Comparison of ENCODE assay signal across 1 cellular context in genomic region chr11:86069408-86070086, GRCh38.
TF ChIP-seq lines count a peak whose summit lies in the region.

No MANE protein-coding gene starts in this region.

TF ChIP-seq in GM12878, 131 proteins besides CTCF, POLR2A, EP300 and RAD21 (continued from another document and continues in another):
- TF ChIP-seq RAD51 (IDR thresholded peaks at IDR 0.05) (no peak), RCOR1 (conservative IDR thresholded peaks at IDR 0.05; ENCODE audit: low read depth, low read length) (no peak), ZNF207 (IDR thresholded peaks at IDR 0.05; ENCODE audit: borderline replicate concordance) (peak; percentile 23; the same call in 1 of the 2 replicates), SKIL (IDR thresholded peaks at IDR 0.05; ENCODE audit: low read depth, poor library complexity, severe bottlenecking) (peak; percentile 60), CBX3 (IDR thresholded peaks at IDR 0.05; ENCODE audit: borderline replicate concordance, low read depth) (no peak), TARDBP (IDR thresholded peaks at IDR 0.05; ENCODE audit: borderline replicate concordance) (no peak), SPI1 (IDR thresholded peaks at IDR 0.05; ENCODE audit: borderline replicate concordance, insufficient read depth, low read depth, low read length) (peak; percentile 93), HCFC1 (IDR thresholded peaks at IDR 0.05; ENCODE audit: low read length) (no peak; the same call in 1 of the 2 replicates), NR2F1 (conservative IDR thresholded peaks at IDR 0.05) (peak; percentile 51), ZZZ3 (IDR thresholded peaks at IDR 0.05; ENCODE audit: control insufficient read depth, insufficient read length, low read depth) (no peak), NRF1 (conservative IDR thresholded peaks at IDR 0.05; ENCODE audit: low read depth, low read length) (no peak), BRCA1 (IDR thresholded peaks at IDR 0.05; ENCODE audit: low read depth, low read length) (no peak), IRF5 (IDR thresholded peaks at IDR 0.05; ENCODE audit: borderline replicate concordance) (no peak), CHD4 (IDR thresholded peaks at IDR 0.05) (no peak), ZNF384 (IDR thresholded peaks at IDR 0.05; ENCODE audit: borderline replicate concordance, low read depth, low read length) (no peak), TBL1XR1 (IDR thresholded peaks at IDR 0.05; ENCODE audit: low read depth, low read length) (0 out of 2 replicates have a peak, but pooled peaks have one; percentile 1), KAT2A (conservative IDR thresholded peaks at IDR 0.05; ENCODE audit: control insufficient read depth, low read depth, low read length) (no peak), CBX5 (IDR thresholded peaks at IDR 0.05; ENCODE audit: low read depth) (0 out of 2 replicates have a peak, but pooled peaks have one; percentile 59), RELB (IDR thresholded peaks at IDR 0.05; ENCODE audit: low read depth) (peak; percentile 82), GABPA (IDR thresholded peaks at IDR 0.05; ENCODE audit: low read depth) (peak; percentile 43; the same call in 1 of the 2 replicates), ZBTB40 (IDR thresholded peaks at IDR 0.05; ENCODE audit: borderline replicate concordance) (peak; percentile 55; the same call in 1 of the 2 replicates), GATAD2B (conservative IDR thresholded peaks at IDR 0.05; ENCODE audit: low read depth) (0 out of 2 replicates have a peak, but pooled peaks have one; percentile 41), MEF2A (IDR thresholded peaks at IDR 0.05; ENCODE audit: insufficient read depth, low read depth, low read length) (no peak), MTA2 (IDR thresholded peaks at IDR 0.05; ENCODE audit: low read depth) (peak; percentile 46), TAF1 (IDR thresholded peaks at IDR 0.05; ENCODE audit: borderline replicate concordance, low read depth, low read length) (peak; percentile 52; the same call in 1 of the 2 replicates), IKZF1 (conservative IDR thresholded peaks at IDR 0.05) (peak; percentile 89), MLLT1 (IDR thresholded peaks at IDR 0.05) (peak; percentile 62)
- TF ChIP-seq, protein P1, sequence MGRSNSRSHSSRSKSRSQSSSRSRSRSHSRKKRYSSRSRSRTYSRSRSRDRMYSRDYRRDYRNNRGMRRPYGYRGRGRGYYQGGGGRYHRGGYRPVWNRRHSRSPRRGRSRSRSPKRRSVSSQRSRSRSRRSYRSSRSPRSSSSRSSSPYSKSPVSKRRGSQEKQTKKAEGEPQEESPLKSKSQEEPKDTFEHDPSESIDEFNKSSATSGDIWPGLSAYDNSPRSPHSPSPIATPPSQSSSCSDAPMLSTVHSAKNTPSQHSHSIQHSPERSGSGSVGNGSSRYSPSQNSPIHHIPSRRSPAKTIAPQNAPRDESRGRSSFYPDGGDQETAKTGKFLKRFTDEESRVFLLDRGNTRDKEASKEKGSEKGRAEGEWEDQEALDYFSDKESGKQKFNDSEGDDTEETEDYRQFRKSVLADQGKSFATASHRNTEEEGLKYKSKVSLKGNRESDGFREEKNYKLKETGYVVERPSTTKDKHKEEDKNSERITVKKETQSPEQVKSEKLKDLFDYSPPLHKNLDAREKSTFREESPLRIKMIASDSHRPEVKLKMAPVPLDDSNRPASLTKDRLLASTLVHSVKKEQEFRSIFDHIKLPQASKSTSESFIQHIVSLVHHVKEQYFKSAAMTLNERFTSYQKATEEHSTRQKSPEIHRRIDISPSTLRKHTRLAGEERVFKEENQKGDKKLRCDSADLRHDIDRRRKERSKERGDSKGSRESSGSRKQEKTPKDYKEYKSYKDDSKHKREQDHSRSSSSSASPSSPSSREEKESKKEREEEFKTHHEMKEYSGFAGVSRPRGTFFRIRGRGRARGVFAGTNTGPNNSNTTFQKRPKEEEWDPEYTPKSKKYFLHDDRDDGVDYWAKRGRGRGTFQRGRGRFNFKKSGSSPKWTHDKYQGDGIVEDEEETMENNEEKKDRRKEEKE (IDR thresholded peaks at IDR 0.05) = no peak
- TF ChIP-seq, protein P2, sequence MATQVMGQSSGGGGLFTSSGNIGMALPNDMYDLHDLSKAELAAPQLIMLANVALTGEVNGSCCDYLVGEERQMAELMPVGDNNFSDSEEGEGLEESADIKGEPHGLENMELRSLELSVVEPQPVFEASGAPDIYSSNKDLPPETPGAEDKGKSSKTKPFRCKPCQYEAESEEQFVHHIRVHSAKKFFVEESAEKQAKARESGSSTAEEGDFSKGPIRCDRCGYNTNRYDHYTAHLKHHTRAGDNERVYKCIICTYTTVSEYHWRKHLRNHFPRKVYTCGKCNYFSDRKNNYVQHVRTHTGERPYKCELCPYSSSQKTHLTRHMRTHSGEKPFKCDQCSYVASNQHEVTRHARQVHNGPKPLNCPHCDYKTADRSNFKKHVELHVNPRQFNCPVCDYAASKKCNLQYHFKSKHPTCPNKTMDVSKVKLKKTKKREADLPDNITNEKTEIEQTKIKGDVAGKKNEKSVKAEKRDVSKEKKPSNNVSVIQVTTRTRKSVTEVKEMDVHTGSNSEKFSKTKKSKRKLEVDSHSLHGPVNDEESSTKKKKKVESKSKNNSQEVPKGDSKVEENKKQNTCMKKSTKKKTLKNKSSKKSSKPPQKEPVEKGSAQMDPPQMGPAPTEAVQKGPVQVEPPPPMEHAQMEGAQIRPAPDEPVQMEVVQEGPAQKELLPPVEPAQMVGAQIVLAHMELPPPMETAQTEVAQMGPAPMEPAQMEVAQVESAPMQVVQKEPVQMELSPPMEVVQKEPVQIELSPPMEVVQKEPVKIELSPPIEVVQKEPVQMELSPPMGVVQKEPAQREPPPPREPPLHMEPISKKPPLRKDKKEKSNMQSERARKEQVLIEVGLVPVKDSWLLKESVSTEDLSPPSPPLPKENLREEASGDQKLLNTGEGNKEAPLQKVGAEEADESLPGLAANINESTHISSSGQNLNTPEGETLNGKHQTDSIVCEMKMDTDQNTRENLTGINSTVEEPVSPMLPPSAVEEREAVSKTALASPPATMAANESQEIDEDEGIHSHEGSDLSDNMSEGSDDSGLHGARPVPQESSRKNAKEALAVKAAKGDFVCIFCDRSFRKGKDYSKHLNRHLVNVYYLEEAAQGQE (IDR thresholded peaks at IDR 0.05; ENCODE audit: low read depth, low read length) = no peak
- TF ChIP-seq, protein P3, sequence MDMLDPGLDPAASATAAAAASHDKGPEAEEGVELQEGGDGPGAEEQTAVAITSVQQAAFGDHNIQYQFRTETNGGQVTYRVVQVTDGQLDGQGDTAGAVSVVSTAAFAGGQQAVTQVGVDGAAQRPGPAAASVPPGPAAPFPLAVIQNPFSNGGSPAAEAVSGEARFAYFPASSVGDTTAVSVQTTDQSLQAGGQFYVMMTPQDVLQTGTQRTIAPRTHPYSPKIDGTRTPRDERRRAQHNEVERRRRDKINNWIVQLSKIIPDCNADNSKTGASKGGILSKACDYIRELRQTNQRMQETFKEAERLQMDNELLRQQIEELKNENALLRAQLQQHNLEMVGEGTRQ (IDR thresholded peaks at IDR 0.05; ENCODE audit: borderline replicate concordance, low read depth, low read length) = no peak; the same call in 1 of the 2 replicates
- TF ChIP-seq, protein P4, sequence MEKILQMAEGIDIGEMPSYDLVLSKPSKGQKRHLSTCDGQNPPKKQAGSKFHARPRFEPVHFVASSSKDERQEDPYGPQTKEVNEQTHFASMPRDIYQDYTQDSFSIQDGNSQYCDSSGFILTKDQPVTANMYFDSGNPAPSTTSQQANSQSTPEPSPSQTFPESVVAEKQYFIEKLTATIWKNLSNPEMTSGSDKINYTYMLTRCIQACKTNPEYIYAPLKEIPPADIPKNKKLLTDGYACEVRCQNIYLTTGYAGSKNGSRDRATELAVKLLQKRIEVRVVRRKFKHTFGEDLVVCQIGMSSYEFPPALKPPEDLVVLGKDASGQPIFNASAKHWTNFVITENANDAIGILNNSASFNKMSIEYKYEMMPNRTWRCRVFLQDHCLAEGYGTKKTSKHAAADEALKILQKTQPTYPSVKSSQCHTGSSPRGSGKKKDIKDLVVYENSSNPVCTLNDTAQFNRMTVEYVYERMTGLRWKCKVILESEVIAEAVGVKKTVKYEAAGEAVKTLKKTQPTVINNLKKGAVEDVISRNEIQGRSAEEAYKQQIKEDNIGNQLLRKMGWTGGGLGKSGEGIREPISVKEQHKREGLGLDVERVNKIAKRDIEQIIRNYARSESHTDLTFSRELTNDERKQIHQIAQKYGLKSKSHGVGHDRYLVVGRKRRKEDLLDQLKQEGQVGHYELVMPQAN (conservative IDR thresholded peaks at IDR 0.05) = no peak; the same call in none of the 2 replicates
